1 cellular context compared by ENCODE assay signal in the genomic region with DNA sequence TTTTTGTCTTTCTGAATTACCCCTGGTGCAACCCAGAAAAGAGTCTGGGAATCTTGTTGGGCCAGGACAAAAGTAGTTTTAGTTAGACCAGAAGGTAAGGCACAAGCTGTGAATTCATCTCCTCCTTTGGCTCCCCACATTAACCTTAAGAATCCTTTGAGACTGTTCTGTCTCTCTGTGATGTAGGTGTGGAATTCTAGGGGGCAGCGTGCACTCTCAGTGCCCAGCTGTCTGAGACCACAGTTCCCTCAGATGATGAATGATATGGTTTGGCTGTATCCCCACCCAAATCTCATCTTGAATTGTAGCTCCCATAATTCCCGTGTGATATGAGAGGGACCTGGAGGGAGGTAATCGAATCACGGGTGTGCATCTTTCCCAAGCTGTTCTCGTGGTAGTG.
TF ChIP-seq lines count a peak whose summit lies in the region.

No MANE protein-coding gene starts in this region.

TF ChIP-seq in GM12878, 131 proteins besides CTCF, POLR2A, EP300 and RAD21:
- TF ChIP-seq SMAD1 (IDR thresholded peaks at IDR 0.05; ENCODE audit: low read depth, partially characterized antibody) (no peak), DPF2 (IDR thresholded peaks at IDR 0.05) (no peak), IKZF2 (IDR thresholded peaks at IDR 0.05) (no peak), JUND (IDR thresholded peaks at IDR 0.05; ENCODE audit: low read depth, low read length) (no peak), CBX5 (IDR thresholded peaks at IDR 0.05; ENCODE audit: low read depth) (no peak), RB1 (IDR thresholded peaks at IDR 0.05; ENCODE audit: borderline replicate concordance) (no peak), EGR1 (IDR thresholded peaks at IDR 0.05; ENCODE audit: borderline replicate concordance in 1 of 2, low read depth in 2 of 2, low read length in 2 of 2) (no peak), NFXL1 (IDR thresholded peaks at IDR 0.05; ENCODE audit: borderline replicate concordance) (no peak), NR2C1 (IDR thresholded peaks at IDR 0.05) (no peak)
- TF ChIP-seq, protein P1, sequence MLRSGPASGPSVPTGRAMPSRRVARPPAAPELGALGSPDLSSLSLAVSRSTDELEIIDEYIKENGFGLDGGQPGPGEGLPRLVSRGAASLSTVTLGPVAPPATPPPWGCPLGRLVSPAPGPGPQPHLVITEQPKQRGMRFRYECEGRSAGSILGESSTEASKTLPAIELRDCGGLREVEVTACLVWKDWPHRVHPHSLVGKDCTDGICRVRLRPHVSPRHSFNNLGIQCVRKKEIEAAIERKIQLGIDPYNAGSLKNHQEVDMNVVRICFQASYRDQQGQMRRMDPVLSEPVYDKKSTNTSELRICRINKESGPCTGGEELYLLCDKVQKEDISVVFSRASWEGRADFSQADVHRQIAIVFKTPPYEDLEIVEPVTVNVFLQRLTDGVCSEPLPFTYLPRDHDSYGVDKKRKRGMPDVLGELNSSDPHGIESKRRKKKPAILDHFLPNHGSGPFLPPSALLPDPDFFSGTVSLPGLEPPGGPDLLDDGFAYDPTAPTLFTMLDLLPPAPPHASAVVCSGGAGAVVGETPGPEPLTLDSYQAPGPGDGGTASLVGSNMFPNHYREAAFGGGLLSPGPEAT (IDR thresholded peaks at IDR 0.05; ENCODE audit: low read depth): no peak
- TF ChIP-seq, protein P2, sequence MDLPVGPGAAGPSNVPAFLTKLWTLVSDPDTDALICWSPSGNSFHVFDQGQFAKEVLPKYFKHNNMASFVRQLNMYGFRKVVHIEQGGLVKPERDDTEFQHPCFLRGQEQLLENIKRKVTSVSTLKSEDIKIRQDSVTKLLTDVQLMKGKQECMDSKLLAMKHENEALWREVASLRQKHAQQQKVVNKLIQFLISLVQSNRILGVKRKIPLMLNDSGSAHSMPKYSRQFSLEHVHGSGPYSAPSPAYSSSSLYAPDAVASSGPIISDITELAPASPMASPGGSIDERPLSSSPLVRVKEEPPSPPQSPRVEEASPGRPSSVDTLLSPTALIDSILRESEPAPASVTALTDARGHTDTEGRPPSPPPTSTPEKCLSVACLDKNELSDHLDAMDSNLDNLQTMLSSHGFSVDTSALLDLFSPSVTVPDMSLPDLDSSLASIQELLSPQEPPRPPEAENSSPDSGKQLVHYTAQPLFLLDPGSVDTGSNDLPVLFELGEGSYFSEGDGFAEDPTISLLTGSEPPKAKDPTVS (IDR thresholded peaks at IDR 0.05; ENCODE audit: low read depth, low read length): no peak
- TF ChIP-seq, protein P3, sequence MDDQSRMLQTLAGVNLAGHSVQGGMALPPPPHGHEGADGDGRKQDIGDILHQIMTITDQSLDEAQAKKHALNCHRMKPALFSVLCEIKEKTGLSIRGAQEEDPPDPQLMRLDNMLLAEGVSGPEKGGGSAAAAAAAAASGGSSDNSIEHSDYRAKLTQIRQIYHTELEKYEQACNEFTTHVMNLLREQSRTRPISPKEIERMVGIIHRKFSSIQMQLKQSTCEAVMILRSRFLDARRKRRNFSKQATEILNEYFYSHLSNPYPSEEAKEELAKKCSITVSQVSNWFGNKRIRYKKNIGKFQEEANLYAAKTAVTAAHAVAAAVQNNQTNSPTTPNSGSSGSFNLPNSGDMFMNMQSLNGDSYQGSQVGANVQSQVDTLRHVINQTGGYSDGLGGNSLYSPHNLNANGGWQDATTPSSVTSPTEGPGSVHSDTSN (IDR thresholded peaks at IDR 0.05; ENCODE audit: insufficient replicate concordance, low read depth, low read length): no peak
- TF ChIP-seq, protein P4, sequence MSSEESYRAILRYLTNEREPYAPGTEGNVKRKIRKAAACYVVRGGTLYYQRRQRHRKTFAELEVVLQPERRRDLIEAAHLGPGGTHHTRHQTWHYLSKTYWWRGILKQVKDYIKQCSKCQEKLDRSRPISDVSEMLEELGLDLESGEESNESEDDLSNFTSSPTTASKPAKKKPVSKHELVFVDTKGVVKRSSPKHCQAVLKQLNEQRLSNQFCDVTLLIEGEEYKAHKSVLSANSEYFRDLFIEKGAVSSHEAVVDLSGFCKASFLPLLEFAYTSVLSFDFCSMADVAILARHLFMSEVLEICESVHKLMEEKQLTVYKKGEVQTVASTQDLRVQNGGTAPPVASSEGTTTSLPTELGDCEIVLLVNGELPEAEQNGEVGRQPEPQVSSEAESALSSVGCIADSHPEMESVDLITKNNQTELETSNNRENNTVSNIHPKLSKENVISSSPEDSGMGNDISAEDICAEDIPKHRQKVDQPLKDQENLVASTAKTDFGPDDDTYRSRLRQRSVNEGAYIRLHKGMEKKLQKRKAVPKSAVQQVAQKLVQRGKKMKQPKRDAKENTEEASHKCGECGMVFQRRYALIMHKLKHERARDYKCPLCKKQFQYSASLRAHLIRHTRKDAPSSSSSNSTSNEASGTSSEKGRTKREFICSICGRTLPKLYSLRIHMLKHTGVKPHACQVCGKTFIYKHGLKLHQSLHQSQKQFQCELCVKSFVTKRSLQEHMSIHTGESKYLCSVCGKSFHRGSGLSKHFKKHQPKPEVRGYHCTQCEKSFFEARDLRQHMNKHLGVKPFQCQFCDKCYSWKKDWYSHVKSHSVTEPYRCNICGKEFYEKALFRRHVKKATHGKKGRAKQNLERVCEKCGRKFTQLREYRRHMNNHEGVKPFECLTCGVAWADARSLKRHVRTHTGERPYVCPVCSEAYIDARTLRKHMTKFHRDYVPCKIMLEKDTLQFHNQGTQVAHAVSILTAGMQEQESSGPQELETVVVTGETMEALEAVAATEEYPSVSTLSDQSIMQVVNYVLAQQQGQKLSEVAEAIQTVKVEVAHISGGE (CRISPR knock-in tag; IDR thresholded peaks at IDR 0.05): no peak
- TF ChIP-seq, protein P5, sequence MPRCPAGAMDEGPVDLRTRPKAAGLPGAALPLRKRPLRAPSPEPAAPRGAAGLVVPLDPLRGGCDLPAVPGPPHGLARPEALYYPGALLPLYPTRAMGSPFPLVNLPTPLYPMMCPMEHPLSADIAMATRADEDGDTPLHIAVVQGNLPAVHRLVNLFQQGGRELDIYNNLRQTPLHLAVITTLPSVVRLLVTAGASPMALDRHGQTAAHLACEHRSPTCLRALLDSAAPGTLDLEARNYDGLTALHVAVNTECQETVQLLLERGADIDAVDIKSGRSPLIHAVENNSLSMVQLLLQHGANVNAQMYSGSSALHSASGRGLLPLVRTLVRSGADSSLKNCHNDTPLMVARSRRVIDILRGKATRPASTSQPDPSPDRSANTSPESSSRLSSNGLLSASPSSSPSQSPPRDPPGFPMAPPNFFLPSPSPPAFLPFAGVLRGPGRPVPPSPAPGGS (IDR thresholded peaks at IDR 0.05; ENCODE audit: borderline replicate concordance, insufficient read depth, low read depth, low read length, poor library complexity, severe bottlenecking): no peak
- TF ChIP-seq, protein P6, sequence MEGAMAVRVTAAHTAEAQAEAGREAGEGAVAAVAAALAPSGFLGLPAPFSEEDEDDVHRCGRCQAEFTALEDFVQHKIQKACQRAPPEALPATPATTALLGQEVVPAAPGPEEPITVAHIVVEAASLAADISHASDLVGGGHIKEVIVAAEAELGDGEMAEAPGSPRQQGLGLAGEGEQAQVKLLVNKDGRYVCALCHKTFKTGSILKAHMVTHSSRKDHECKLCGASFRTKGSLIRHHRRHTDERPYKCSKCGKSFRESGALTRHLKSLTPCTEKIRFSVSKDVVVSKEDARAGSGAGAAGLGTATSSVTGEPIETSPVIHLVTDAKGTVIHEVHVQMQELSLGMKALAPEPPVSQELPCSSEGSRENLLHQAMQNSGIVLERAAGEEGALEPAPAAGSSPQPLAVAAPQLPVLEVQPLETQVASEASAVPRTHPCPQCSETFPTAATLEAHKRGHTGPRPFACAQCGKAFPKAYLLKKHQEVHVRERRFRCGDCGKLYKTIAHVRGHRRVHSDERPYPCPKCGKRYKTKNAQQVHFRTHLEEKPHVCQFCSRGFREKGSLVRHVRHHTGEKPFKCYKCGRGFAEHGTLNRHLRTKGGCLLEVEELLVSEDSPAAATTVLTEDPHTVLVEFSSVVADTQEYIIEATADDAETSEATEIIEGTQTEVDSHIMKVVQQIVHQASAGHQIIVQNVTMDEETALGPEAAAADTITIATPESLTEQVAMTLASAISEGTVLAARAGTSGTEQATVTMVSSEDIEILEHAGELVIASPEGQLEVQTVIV (IDR thresholded peaks at IDR 0.05; ENCODE audit: borderline replicate concordance, partially characterized antibody): no peak
- TF ChIP-seq, protein P7, sequence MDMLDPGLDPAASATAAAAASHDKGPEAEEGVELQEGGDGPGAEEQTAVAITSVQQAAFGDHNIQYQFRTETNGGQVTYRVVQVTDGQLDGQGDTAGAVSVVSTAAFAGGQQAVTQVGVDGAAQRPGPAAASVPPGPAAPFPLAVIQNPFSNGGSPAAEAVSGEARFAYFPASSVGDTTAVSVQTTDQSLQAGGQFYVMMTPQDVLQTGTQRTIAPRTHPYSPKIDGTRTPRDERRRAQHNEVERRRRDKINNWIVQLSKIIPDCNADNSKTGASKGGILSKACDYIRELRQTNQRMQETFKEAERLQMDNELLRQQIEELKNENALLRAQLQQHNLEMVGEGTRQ (IDR thresholded peaks at IDR 0.05; ENCODE audit: borderline replicate concordance, low read depth, low read length): no peak
